Comparison of ENCODE assay signal across 17 cellular contexts in the genomic region with DNA sequence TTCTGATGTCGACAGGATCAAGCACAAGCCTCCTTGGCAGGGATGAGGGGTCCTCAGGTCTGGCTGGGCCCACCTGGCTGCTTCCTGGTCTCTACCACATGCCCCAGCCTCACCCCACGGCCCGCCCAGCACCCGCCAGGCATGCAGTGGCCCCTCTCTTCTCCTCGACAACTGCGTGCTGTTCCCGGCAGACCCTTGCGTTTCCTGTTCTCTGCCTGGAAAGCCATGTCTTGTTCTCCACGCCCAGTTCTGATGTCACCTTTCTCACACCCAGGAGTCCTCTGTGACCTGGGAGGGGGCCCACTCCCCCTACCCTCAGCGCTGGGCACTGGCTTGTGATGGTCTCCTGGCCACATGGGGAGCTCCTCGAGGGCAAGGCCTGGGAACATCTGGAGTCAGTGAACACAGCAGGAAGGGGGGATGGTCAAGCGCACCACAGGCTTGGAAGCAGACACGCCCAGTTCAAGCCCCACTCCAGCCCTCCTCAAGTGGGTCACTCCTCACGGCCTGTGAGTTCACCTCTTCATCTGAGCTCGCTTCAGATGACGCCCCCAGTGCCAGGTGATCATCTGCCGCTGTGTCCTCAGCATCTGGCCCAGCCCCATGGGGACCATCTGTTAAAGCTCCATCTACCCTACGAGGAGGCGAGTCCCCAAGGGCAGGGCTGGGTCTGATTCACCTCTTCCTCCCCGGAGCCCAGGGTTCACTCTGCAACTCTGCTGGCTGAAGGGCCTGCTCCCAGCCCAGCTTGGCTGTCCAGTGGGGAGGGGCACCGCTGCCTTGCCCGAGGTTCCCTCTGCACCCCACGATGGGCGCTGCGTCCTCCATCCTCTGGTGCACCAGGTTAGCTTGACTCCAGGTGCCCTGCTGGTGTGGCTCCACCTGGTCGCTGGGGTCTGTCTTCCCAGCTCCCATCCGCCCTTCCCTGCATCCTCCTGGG.
DNase-seq lines count a peak whose midpoint lies in the region; ATAC-seq and TF ChIP-seq lines count a peak whose summit lies in the region.
"Had no signal": no experiment of that assay in that cellular context is flagged by ENCODE, and none has a peak within 500 bp of the region (broad histone marks: within the 10 kb centered on the region; RNA-seq: fewer than 3 reads in every experiment).

No MANE protein-coding gene starts in this region.

- intact Hi-C loops in Right ventricle myocardium superior (cut with DNase I) = no loop called here

- H3K27me3 ChIP-seq in right atrium auricular region (no peaks in the 10 kb centered on the region), RWPE2 (ENCODE audit: insufficient read depth, poor library complexity, severe bottlenecking) (no peaks in the 10 kb centered on the region)

- H3K9me3 Mint-ChIP-seq in neural crest cell = peaks cover 7% of the 10 kb centered on the region

- peak overlapping the region; percentile 62 for H3K27ac Mint-ChIP-seq in neural crest cell (ENCODE audit: unreplicated experiment)

- no peak overlapping the region for H3K4me3 ChIP-seq in right atrium auricular region
- no peak overlapping the region for H3K4me3 ChIP-seq in RWPE2 (ENCODE audit: severe bottlenecking)

- DNase-seq in Right ventricle myocardium superior (peak; percentile 27), right atrium auricular region (ENCODE audit: low spot score) (no peak), RWPE2 (ENCODE audit: low spot score) (peak; percentile 66), neural crest cell (ENCODE audit: low read depth, low spot score) (no peak), dedifferentiated amniotic fluid mesenchymal stem cell (ENCODE audit: extremely low spot score) (no peak), COR-L47 (lab: John Stamatoyannopoulos, UW) (no peak), NCI-H2029 (lab: John Stamatoyannopoulos, UW) (no peak)
- DNase-seq: DMS153, GF-D8, MM.1S, NCI-H1092 treated with DMSO at 0.1 percent for 48 hours, NCI-H2081 treated with DMSO at 0.1 percent for 48 hours, NCI-H510A, NCI-H82, OCI-M1, SIG-M5 had no signal

- H3K4me1 ChIP-seq in right atrium auricular region = no peaks in the 10 kb centered on the region
- H3K4me1 ChIP-seq in RWPE2 (ENCODE audit: insufficient read depth, poor library complexity, severe bottlenecking) = no peaks in the 10 kb centered on the region

- H3K27ac ChIP-seq in right atrium auricular region (no peak overlapping the region), RWPE2 (ENCODE audit: poor library complexity, severe bottlenecking) (no peak overlapping the region)

- ATAC-seq in Right ventricle myocardium superior (ENCODE audit: poor library complexity) (no peak), RWPE2 (ENCODE audit: low read depth) (no peak)
- ATAC-seq: HCT116 had no signal

- no peak overlapping the region for H3K4me3 Mint-ChIP-seq in neural crest cell

- H3K36me3 ChIP-seq in right atrium auricular region (no peaks in the 10 kb centered on the region), RWPE2 (ENCODE audit: low read depth) (no peaks in the 10 kb centered on the region)

- TF ChIP-seq CTCF in right atrium auricular region (IDR thresholded peaks at IDR 0.05) (no peak), RWPE2 (IDR thresholded peaks at IDR 0.05; ENCODE audit: poor library complexity, severe bottlenecking) (no peak), neural crest cell (conservative IDR thresholded peaks at IDR 0.05) (no peak)

- H3K4me1 Mint-ChIP-seq in neural crest cell = peaks cover 74% of the 10 kb centered on the region

- H3K27me3 Mint-ChIP-seq in neural crest cell (ENCODE audit: low read depth) = no peaks in the 10 kb centered on the region

- H3K36me3 Mint-ChIP-seq in neural crest cell (ENCODE audit: low read depth) = peaks cover 7% of the 10 kb centered on the region

- H3K9me3 ChIP-seq in right atrium auricular region (no peaks in the 10 kb centered on the region), RWPE2 (ENCODE audit: severe bottlenecking) (no peaks in the 10 kb centered on the region)

Comparison
In these comparisons a context has a peak if more than half of its experiments do, and no peak if none do; other contexts are left out.
1. DNase-seq: peak in Right ventricle myocardium superior (single experiment) and RWPE2 (single experiment); none in right atrium auricular region (single experiment), neural crest cell (single experiment), dedifferentiated amniotic fluid mesenchymal stem cell (single experiment), COR-L47 (single experiment) and NCI-H2029 (single experiment).